8 cellular contexts compared by ENCODE assay signal in genomic region chr17:30477758-30478115, GRCh38. TPM values are rescaled to one million over a fixed set of nuclear protein-coding genes. Genes with fewer than 3 reads are reported as not detected.
DNase-seq lines count a peak whose midpoint lies in the region; ATAC-seq and TF ChIP-seq lines count a peak whose summit lies in the region.

No MANE protein-coding gene starts in this region.

- CTCF ChIA-PET in AG04450 (lab: Charles Lee): interaction anchor here (0.6 to 2.3 kb wide), 10 partner anchors 11 to 903 kb away, joined by 3 to 12 read pairs (median 5); no protein-coding TSS in a partner anchor

- peaks cover 25% of the 10 kb centered on the region for H3K79me2 ChIP-seq in SU-DHL-6 (ENCODE audit: insufficient read depth, low read length)
- peaks cover 21% of the 10 kb centered on the region for H3K79me2 ChIP-seq in neural cell (replicated peaks; ENCODE audit: insufficient read depth, low read length)

- peaks cover 3% of the 10 kb centered on the region; the same call in 1 of the 2 replicates for H3F3A ChIP-seq in SU-DHL-6 (ENCODE audit: insufficient read depth)
- no peaks in the 10 kb centered on the region for H3F3A ChIP-seq in neural cell (ENCODE audit: insufficient read depth, low read length, poor library complexity, severe bottlenecking)

- H4K20me1 ChIP-seq in SU-DHL-6 (ENCODE audit: low read depth, low read length) (no peaks in the 10 kb centered on the region), neural cell (ENCODE audit: insufficient read depth) (no peaks in the 10 kb centered on the region)

- H3K9ac ChIP-seq in SU-DHL-6 (ENCODE audit: low read length) (peak overlapping the region; percentile 83), neural cell (ENCODE audit: low read length) (peak overlapping the region; percentile 96)

- DNase-seq in AG04450 (ENCODE audit: low read depth, low spot score) (no peak), GM20000 (ENCODE audit: low spot score) (peak; percentile 30), cerebellar nuclear complex (lab: John Stamatoyannopoulos, UW) (no peak), D341Med (ENCODE audit: low spot score) (no peak), HK-2 (ENCODE audit: unreplicated experiment) (no peak)

- TF ChIP-seq CTCF in AG04450 (IDR thresholded peaks at IDR 0.05; ENCODE audit: low read depth, low read length) (no peak), GM20000 (IDR thresholded peaks at IDR 0.05; ENCODE audit: extremely low read depth, missing control alignments) (no peak), SU-DHL-6 (IDR thresholded peaks at IDR 0.05; ENCODE audit: insufficient read depth, low read length, poor library complexity, severe bottlenecking) (no peak), neural cell (IDR thresholded peaks at IDR 0.05; ENCODE audit: poor library complexity, severe bottlenecking) (no peak)

- H3K9me2 ChIP-seq in SU-DHL-6 (replicated peaks; ENCODE audit: insufficient read depth, low read length) (no peaks in the 10 kb centered on the region), neural cell (ENCODE audit: insufficient read depth, low read length) (no peaks in the 10 kb centered on the region)

- H3K36me3 ChIP-seq in SU-DHL-6 (ENCODE audit: low read length) (peaks cover 11% of the 10 kb centered on the region; the same call in 1 of the 2 replicates), neural cell (ENCODE audit: insufficient read depth, low read length) (no peaks in the 10 kb centered on the region)

- H3K27ac ChIP-seq in AG04450 (ENCODE audit: low read depth, low read length) (peak overlapping the region; percentile 74), SU-DHL-6 (ENCODE audit: low read depth, low read length) (0 out of 2 replicates have a peak overlapping the region, but pooled peaks have one; percentile 22), neural cell (ENCODE audit: low read length) (peak overlapping the region; percentile 90)

- H3K4me2 ChIP-seq in SU-DHL-6 (ENCODE audit: low read depth, low read length, poor library complexity, severe bottlenecking) (peak overlapping the region; percentile 74), neural cell (ENCODE audit: low read length) (peak overlapping the region; percentile 68)

- H3K9me3 ChIP-seq in AG04450 (ENCODE audit: control insufficient read depth, insufficient read depth, low read length) (peaks cover 3% of the 10 kb centered on the region; the same call in 1 of the 2 replicates), SU-DHL-6 (ENCODE audit: insufficient read depth, low read length) (no peaks in the 10 kb centered on the region), neural cell (ENCODE audit: low read length) (no peaks in the 10 kb centered on the region)

- no peak for TF ChIP-seq EP300 in neural cell (conservative IDR thresholded peaks at IDR 0.05; ENCODE audit: poor library complexity, severe bottlenecking)

- TF ChIP-seq RAD21 in neural cell (conservative IDR thresholded peaks at IDR 0.05): no peak

- H2AFZ ChIP-seq in SU-DHL-6 (ENCODE audit: low read depth, low read length, severe bottlenecking): peak overlapping the region; percentile 87
- H2AFZ ChIP-seq in neural cell (ENCODE audit: low read depth, low read length): peak overlapping the region; percentile 89

- H3K4me3 ChIP-seq in AG04450 (ENCODE audit: low read depth, low read length): peak overlapping the region; percentile 75
- peak overlapping the region; percentile 82 for H3K4me3 ChIP-seq in SU-DHL-6 (ENCODE audit: insufficient read depth, low read length, poor library complexity, severe bottlenecking)
- peak overlapping the region; percentile 81 for H3K4me3 ChIP-seq in neural cell (ENCODE audit: low read length)

- POLR2A ChIA-PET in AG04450 (lab: Yijun Ruan, JAX): interaction anchor here (0.6 to 0.9 kb wide), 3 partner anchors 76 to 186 kb away, joined by 3 to 8 read pairs (median 3); partner anchors contain the start of gene BLMH

- ATAC-seq in esophagus mucosa: peak; percentile 12

- H3K27me3 ChIP-seq in AG04450 (ENCODE audit: control insufficient read depth, insufficient read depth, low read length) (no peaks in the 10 kb centered on the region), SU-DHL-6 (ENCODE audit: low read length) (no peaks in the 10 kb centered on the region), neural cell (ENCODE audit: insufficient read depth, low read depth, low read length) (no peaks in the 10 kb centered on the region)

TF ChIP-seq in neural cell, 6 proteins besides CTCF, POLR2A, EP300 and RAD21:
- no peak for TF ChIP-seq TAF1 (IDR thresholded peaks at IDR 0.05; ENCODE audit: low read depth)
- TF ChIP-seq, protein P1, sequence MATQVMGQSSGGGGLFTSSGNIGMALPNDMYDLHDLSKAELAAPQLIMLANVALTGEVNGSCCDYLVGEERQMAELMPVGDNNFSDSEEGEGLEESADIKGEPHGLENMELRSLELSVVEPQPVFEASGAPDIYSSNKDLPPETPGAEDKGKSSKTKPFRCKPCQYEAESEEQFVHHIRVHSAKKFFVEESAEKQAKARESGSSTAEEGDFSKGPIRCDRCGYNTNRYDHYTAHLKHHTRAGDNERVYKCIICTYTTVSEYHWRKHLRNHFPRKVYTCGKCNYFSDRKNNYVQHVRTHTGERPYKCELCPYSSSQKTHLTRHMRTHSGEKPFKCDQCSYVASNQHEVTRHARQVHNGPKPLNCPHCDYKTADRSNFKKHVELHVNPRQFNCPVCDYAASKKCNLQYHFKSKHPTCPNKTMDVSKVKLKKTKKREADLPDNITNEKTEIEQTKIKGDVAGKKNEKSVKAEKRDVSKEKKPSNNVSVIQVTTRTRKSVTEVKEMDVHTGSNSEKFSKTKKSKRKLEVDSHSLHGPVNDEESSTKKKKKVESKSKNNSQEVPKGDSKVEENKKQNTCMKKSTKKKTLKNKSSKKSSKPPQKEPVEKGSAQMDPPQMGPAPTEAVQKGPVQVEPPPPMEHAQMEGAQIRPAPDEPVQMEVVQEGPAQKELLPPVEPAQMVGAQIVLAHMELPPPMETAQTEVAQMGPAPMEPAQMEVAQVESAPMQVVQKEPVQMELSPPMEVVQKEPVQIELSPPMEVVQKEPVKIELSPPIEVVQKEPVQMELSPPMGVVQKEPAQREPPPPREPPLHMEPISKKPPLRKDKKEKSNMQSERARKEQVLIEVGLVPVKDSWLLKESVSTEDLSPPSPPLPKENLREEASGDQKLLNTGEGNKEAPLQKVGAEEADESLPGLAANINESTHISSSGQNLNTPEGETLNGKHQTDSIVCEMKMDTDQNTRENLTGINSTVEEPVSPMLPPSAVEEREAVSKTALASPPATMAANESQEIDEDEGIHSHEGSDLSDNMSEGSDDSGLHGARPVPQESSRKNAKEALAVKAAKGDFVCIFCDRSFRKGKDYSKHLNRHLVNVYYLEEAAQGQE (IDR thresholded peaks at IDR 0.05; ENCODE audit: borderline replicate concordance): no peak
- TF ChIP-seq POLR2AphosphoS5 (IDR thresholded peaks at IDR 0.05): no peak
- no peak for TF ChIP-seq SMC3 (conservative IDR thresholded peaks at IDR 0.05; ENCODE audit: poor library complexity)
- no peak for TF ChIP-seq MXI1 (conservative IDR thresholded peaks at IDR 0.05; ENCODE audit: poor library complexity, severe bottlenecking)
- no peak for TF ChIP-seq EZH2 (IDR thresholded peaks at IDR 0.05; ENCODE audit: borderline replicate concordance, insufficient read depth, low read length, poor library complexity, severe bottlenecking)

RNA-seq across cellular contexts. Expression of gene GOSR1, which starts 0.5 kb away (rescaled TPM):
- polyA plus RNA-seq in AG04450 (2011; rRNA removed): 21.1 and 28.5 TPM in 2 replicates
- polyA minus RNA-seq in AG04450 (2011; rRNA and poly(A)+ RNA removed): 29.9 and 43.0 TPM in 2 replicates
- total RNA-seq in esophagus mucosa: 31.4 TPM
- polyA plus RNA-seq in neural cell: 12.4 and 20.1 TPM in 2 replicates
- 31.9 and 37.3 TPM in 2 replicates for polyA minus RNA-seq in neural cell

Comparison
In these comparisons a context has a peak if more than half of its experiments do, and no peak if none do; other contexts are left out.
1. H3K27ac ChIP-seq: peak in every context shown above with its lines; median percentile 90 in neural cell; 74 in AG04450; 22 in SU-DHL-6.